Comparison of ENCODE assay signal across 19 cellular contexts in the genomic region with DNA sequence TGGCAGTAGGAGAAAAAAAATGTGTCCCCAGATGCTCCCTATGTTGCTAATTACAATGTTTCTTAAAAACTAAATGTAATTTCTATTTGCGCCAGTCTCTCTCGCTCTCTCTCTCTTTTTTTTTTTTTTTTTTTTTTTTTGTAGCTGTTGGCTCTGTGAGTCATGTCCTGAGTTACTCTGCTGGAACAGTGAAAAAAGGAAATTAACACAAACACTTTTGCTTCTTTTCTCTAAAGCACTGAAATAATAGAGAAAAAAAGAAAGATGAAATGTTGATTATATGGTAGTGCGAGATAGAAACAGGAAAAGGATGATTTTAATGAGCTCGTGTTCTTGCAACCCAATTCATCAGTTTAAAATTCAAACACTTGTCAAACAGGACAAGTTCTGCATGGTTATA.
DNase-seq lines count a peak whose midpoint lies in the region; ATAC-seq, FAIRE-seq and TF ChIP-seq lines count a peak whose summit lies in the region.
"Had no signal": no experiment of that assay in that cellular context is flagged by ENCODE, and none has a peak within 500 bp of the region (broad histone marks: within the 10 kb centered on the region; RNA-seq: fewer than 3 reads in every experiment).

No MANE protein-coding gene starts in this region.

- no peaks in the 10 kb centered on the region for H3K27me3 ChIP-seq in PC-3 (ENCODE audit: low read length)
- H3K27me3 ChIP-seq in endodermal cell (ENCODE audit: control insufficient read depth, insufficient read depth, low read length, poor library complexity, severe bottlenecking): no peaks in the 10 kb centered on the region

- WGBS in endodermal cell (ENCODE audit: insufficient coverage in 1 of 2, insufficient read length in 1 of 2), 2 experiments: 91% methylated on average over 2 of the region's 4 CpGs; no CpG with 5 or more reads in 1 of the 2 experiments

- TF ChIP-seq CTCF in PC-3 (conservative IDR thresholded peaks at IDR 0.05; ENCODE audit: low read depth, low read length) (no peak), D721Med (IDR thresholded peaks at IDR 0.05; ENCODE audit: insufficient read depth, missing control alignments) (no peak), endodermal cell (conservative IDR thresholded peaks at IDR 0.05) (no peak)

- H3K9me2 ChIP-seq in PC-3 (replicated peaks; ENCODE audit: low read length): no peaks in the 10 kb centered on the region

- H3K4me2 ChIP-seq in PC-3 (ENCODE audit: low read length): 0 out of 2 replicates have a peak overlapping the region, but pooled peaks have one; percentile 3

- FAIRE-seq in D721Med (lab: Jason Lieb, UNC): no peak
- FAIRE-seq: H54, HepG2, HTR-8/SVneo had no signal

- H4K20me1 ChIP-seq in PC-3 (ENCODE audit: low read length): no peaks in the 10 kb centered on the region

- H3K27ac ChIP-seq in PC-3 (ENCODE audit: low read length): no peak overlapping the region
- H3K27ac ChIP-seq in endodermal cell (ENCODE audit: low read depth, low read length): no peak overlapping the region
- H3K27ac ChIP-seq: GM23248 had no signal

- H3K4me3 ChIP-seq in PC-3 (ENCODE audit: low read length): no peak overlapping the region
- H3K4me3 ChIP-seq in endodermal cell (ENCODE audit: low read length): no peak overlapping the region
- H3K4me3 ChIP-seq: GM23248 had no signal

- no peaks in the 10 kb centered on the region for H3K36me3 ChIP-seq in PC-3 (ENCODE audit: low read depth, low read length)
- H3K36me3 ChIP-seq in endodermal cell (ENCODE audit: control insufficient read depth, insufficient read depth, low read length): no peaks in the 10 kb centered on the region

- H3K4me3 Mint-ChIP-seq in activated CD4-positive, alpha-beta T cell treated with anti-CD3 and anti-CD28 coated beads, Interleukin-2, amount 10 ng/mL, durations not matched to agents 7 days and 5 days: no peak overlapping the region
- no peak overlapping the region for H3K4me3 Mint-ChIP-seq in endodermal cell
- H3K4me3 Mint-ChIP-seq: CD4-positive, alpha-beta T cell had no signal

- POLR2A ChIA-PET in activated CD4-positive, alpha-beta T cell treated with anti-CD3 and anti-CD28 coated beads, Interleukin-2, amount 10 ng/mL, durations not matched to agents 7 days and 5 days (lab: Charles Lee): no interaction called here
- POLR2A ChIA-PET in PC-3 (lab: Charles Lee; ENCODE audit: unreplicated experiment): no interaction called here

- no TSS peak for BruUV-seq in PC-3 (replicated peaks; lab: Mats Ljungman, UMichigan)

- H3K36me3 Mint-ChIP-seq in activated CD4-positive, alpha-beta T cell treated with anti-CD3 and anti-CD28 coated beads, Interleukin-2, amount 10 ng/mL, durations not matched to agents 7 days and 5 days (ENCODE audit: low read depth): no peaks in the 10 kb centered on the region
- H3K36me3 Mint-ChIP-seq in endodermal cell (ENCODE audit: low read depth): no peaks in the 10 kb centered on the region

- H3K79me2 ChIP-seq in PC-3 (ENCODE audit: low read length): no peaks in the 10 kb centered on the region

- no peak overlapping the region for H2AFZ ChIP-seq in PC-3 (ENCODE audit: low read length)
- H2AFZ ChIP-seq: GM23248 had no signal

- no peaks in the 10 kb centered on the region for H3K4me1 Mint-ChIP-seq in activated CD4-positive, alpha-beta T cell treated with anti-CD3 and anti-CD28 coated beads, Interleukin-2, amount 10 ng/mL, durations not matched to agents 7 days and 5 days
- H3K4me1 Mint-ChIP-seq in endodermal cell: no peaks in the 10 kb centered on the region

- intact Hi-C loops in PC-3 (cut with micrococcal nuclease): no loop called here

- CTCF ChIA-PET in activated CD4-positive, alpha-beta T cell treated with anti-CD3 and anti-CD28 coated beads, Interleukin-2, amount 10 ng/mL, durations not matched to agents 7 days and 5 days (lab: Charles Lee): no interaction called here
- CTCF ChIA-PET in PC-3 (lab: Charles Lee): no interaction called here

- H3K9ac ChIP-seq in PC-3 (ENCODE audit: low read length) (no peak overlapping the region), endodermal cell (ENCODE audit: extremely low read depth, low read length, poor library complexity, severe bottlenecking) (no peak overlapping the region)
- H3K9ac ChIP-seq: GM23248 had no signal

- peak overlapping the region; percentile 31 for H3K27ac Mint-ChIP-seq in activated CD4-positive, alpha-beta T cell treated with anti-CD3 and anti-CD28 coated beads, Interleukin-2, amount 10 ng/mL, durations not matched to agents 7 days and 5 days
- H3K27ac Mint-ChIP-seq in endodermal cell: no peak overlapping the region
- H3K27ac Mint-ChIP-seq: CD4-positive, alpha-beta T cell had no signal

- no peaks in the 10 kb centered on the region for H3K27me3 Mint-ChIP-seq in activated CD4-positive, alpha-beta T cell treated with anti-CD3 and anti-CD28 coated beads, Interleukin-2, amount 10 ng/mL, durations not matched to agents 7 days and 5 days
- H3K27me3 Mint-ChIP-seq in endodermal cell (ENCODE audit: insufficient read depth): no peaks in the 10 kb centered on the region
- H3K27me3 Mint-ChIP-seq: CD4-positive, alpha-beta T cell had no signal

- peak; percentile 42 for ATAC-seq in PC-3
- ATAC-seq: HCT116, HepG2 had no signal

- no peaks in the 10 kb centered on the region for H3F3A ChIP-seq in PC-3 (ENCODE audit: low read length, unreplicated experiment)

- DNase-seq in activated CD4-positive, alpha-beta T cell treated with anti-CD3 and anti-CD28 coated beads, Interleukin-2, amount 10 ng/mL, durations not matched to agents 7 days and 5 days: no peak
- no peak for DNase-seq in activated CD4-positive, alpha-beta T cell treated with anti-CD3 and anti-CD28 coated beads, Interleukin-2, amount 50 U/mL, for 4 hours
- DNase-seq in PC-3 (no peak), glomerular endothelial cell (ENCODE audit: extremely low read depth, low read depth, low spot score) (peak; percentile 22), D721Med (ENCODE audit: insufficient read length, low spot score) (no peak), endodermal cell (no peak), NCI-H1417 (lab: John Stamatoyannopoulos, UW) (no peak)
- DNase-seq: 8988T; C1 segment of cervical spinal cord; CD4-positive, alpha-beta T cell; DMS153; DMS79 treated with DMSO at 0.1 percent for 48 hours; EL; GDM1; GM23248 had no signal

- H3K9me3 Mint-ChIP-seq in activated CD4-positive, alpha-beta T cell treated with anti-CD3 and anti-CD28 coated beads, Interleukin-2, amount 10 ng/mL, durations not matched to agents 7 days and 5 days: peaks cover 16% of the 10 kb centered on the region
- no peaks in the 10 kb centered on the region for H3K9me3 Mint-ChIP-seq in endodermal cell

- no peaks in the 10 kb centered on the region for H3K4me1 ChIP-seq in PC-3 (ENCODE audit: insufficient read depth, low read length)
- H3K4me1 ChIP-seq in endodermal cell (ENCODE audit: control insufficient read depth, insufficient read depth, low read length): no peaks in the 10 kb centered on the region

- H3K9me3 ChIP-seq in PC-3 (ENCODE audit: low read length) (no peaks in the 10 kb centered on the region), endodermal cell (ENCODE audit: control insufficient read depth, low read length) (no peaks in the 10 kb centered on the region)
